ENCODE assay signal across 9 cellular contexts in genomic region chr2:169452080-169452479, GRCh38. TPM values are rescaled to one million over a fixed set of nuclear protein-coding genes. Genes with fewer than 3 reads are reported as not detected.
DNase-seq lines count a peak whose midpoint lies in the region; ATAC-seq and TF ChIP-seq lines count a peak whose summit lies in the region.
"Had no signal": no experiment of that assay in that cellular context is flagged by ENCODE, and none has a peak within 500 bp of the region (broad histone marks: within the 10 kb centered on the region; RNA-seq: fewer than 3 reads in every experiment).

No MANE protein-coding gene starts in this region.

- intact Hi-C loops in left ventricle myocardium inferior (cut with micrococcal nuclease) = no loop called here

- H3K79me2 ChIP-seq in DOHH2 (ENCODE audit: control insufficient read depth, low read length) = no peaks in the 10 kb centered on the region

- H3K9me3 Mint-ChIP-seq in T-helper 2 cell treated with Interferon-gamma antibody and Interleukin-4, amounts not matched to agents 5 μg/mL and 100 μg/mL, for 36 hours = no peaks in the 10 kb centered on the region

- H3K4me1 ChIP-seq in DOHH2 (ENCODE audit: control insufficient read depth, low read length) (no peaks in the 10 kb centered on the region), left ventricle myocardium inferior (no peaks in the 10 kb centered on the region)

- H3K9me3 ChIP-seq in DOHH2 (ENCODE audit: control insufficient read depth, insufficient read depth, low read length) (no peaks in the 10 kb centered on the region), left ventricle myocardium inferior (replicated peaks) (no peaks in the 10 kb centered on the region)
- H3K9me3 ChIP-seq: neutrophil had no signal

- H3F3A ChIP-seq in DOHH2 (ENCODE audit: control insufficient read depth, insufficient read depth) = no peaks in the 10 kb centered on the region

- H3K27me3 ChIP-seq in DOHH2 (ENCODE audit: control insufficient read depth, low read length) (no peaks in the 10 kb centered on the region), left ventricle myocardium inferior (ENCODE audit: low read depth) (peaks cover 12% of the 10 kb centered on the region)
- H3K27me3 ChIP-seq: neutrophil had no signal

- TF ChIP-seq CTCF in DOHH2 (IDR thresholded peaks at IDR 0.05; ENCODE audit: low read depth, low read length, poor library complexity, severe bottlenecking) (peak; percentile 46), LNCAP (IDR thresholded peaks at IDR 0.05) (peak; percentile 45), left ventricle myocardium inferior (IDR thresholded peaks at IDR 0.05; ENCODE audit: borderline replicate concordance) (peak; percentile 57)

- no peak for DNase-seq in left ventricle myocardium inferior
- DNase-seq in activated effector memory CD4-positive, alpha-beta T cell treated with Interleukin-2 at 50 U/mL for 16 hours = no peak
- no peak for DNase-seq in stimulated activated CD4-positive, alpha-beta T cell treated with anti-CD3 and anti-CD28 coated beads, Interleukin-2, amount 100 ng/mL, for 48 hours
- no peak for DNase-seq in T-helper 2 cell treated with Interferon-gamma antibody and Interleukin-4, amounts not matched to agents 5 μg/mL and 100 μg/mL, for 36 hours (ENCODE audit: low spot score)

- H3K36me3 ChIP-seq in DOHH2 (ENCODE audit: control insufficient read depth, low read length) = no peaks in the 10 kb centered on the region
- H3K36me3 ChIP-seq in left ventricle myocardium inferior = no peaks in the 10 kb centered on the region
- H3K36me3 ChIP-seq: neutrophil had no signal

- H3K27ac ChIP-seq in DOHH2 (ENCODE audit: low read depth, low read length) (no peak overlapping the region), left ventricle myocardium inferior (replicated peaks) (no peak overlapping the region)
- H3K27ac ChIP-seq: neutrophil had no signal

- H3K9me2 ChIP-seq in DOHH2 (replicated peaks; ENCODE audit: control insufficient read depth, low read length) = no peaks in the 10 kb centered on the region

- H3K4me1 Mint-ChIP-seq in T-helper 2 cell treated with Interferon-gamma antibody and Interleukin-4, amounts not matched to agents 5 μg/mL and 100 μg/mL, for 36 hours (ENCODE audit: low read depth) = no peaks in the 10 kb centered on the region

- H3K4me2 ChIP-seq in DOHH2 (ENCODE audit: low read length) = no peak overlapping the region

- ATAC-seq in SK-N-SH treated with all-trans-retinoic acid at 6 μM for 48 hours (peak; percentile 91), HG02885 (IDR thresholded peaks at IDR 0.05; ENCODE audit: poor library complexity, unreplicated experiment) (no peak)

- H3K4me3 ChIP-seq in DOHH2 (ENCODE audit: low read length) (no peak overlapping the region), left ventricle myocardium inferior (no peak overlapping the region)

- peaks cover 10% of the 10 kb centered on the region for H3K27me3 Mint-ChIP-seq in T-helper 2 cell treated with Interferon-gamma antibody and Interleukin-4, amounts not matched to agents 5 μg/mL and 100 μg/mL, for 36 hours (ENCODE audit: low read depth)

- no peak overlapping the region for H3K27ac Mint-ChIP-seq in T-helper 2 cell treated with Interferon-gamma antibody and Interleukin-4, amounts not matched to agents 5 μg/mL and 100 μg/mL, for 36 hours

- no peaks in the 10 kb centered on the region for H4K20me1 ChIP-seq in DOHH2 (ENCODE audit: control insufficient read depth, insufficient read depth, low read depth, low read length)

- H3K36me3 Mint-ChIP-seq in T-helper 2 cell treated with Interferon-gamma antibody and Interleukin-4, amounts not matched to agents 5 μg/mL and 100 μg/mL, for 36 hours (ENCODE audit: low read depth) = no peaks in the 10 kb centered on the region

- H3K4me3 Mint-ChIP-seq in T-helper 2 cell treated with Interferon-gamma antibody and Interleukin-4, amounts not matched to agents 5 μg/mL and 100 μg/mL, for 36 hours = no peak overlapping the region

TF ChIP-seq in SK-N-SH treated with all-trans-retinoic acid at 6 μM for 48 hours, 23 proteins besides CTCF, POLR2A, EP300 and RAD21:
- TF ChIP-seq ARNTL (CRISPR knock-in tag; IDR thresholded peaks at IDR 0.05; ENCODE audit: borderline replicate concordance, low read depth) = no peak
- TF ChIP-seq ZNF565 (CRISPR knock-in tag; conservative IDR thresholded peaks at IDR 0.05; ENCODE audit: low read depth) = no peak
- no peak for TF ChIP-seq ZNF70 (CRISPR knock-in tag; IDR thresholded peaks at IDR 0.05)
- no peak for TF ChIP-seq ZFP30 (CRISPR knock-in tag; IDR thresholded peaks at IDR 0.05)
- no peak for TF ChIP-seq CSRNP3 (CRISPR knock-in tag; IDR thresholded peaks at IDR 0.05)

RNA-seq across cellular contexts. Expression of gene BBS5, which starts 27.2 kb away (rescaled TPM):
- total RNA-seq in left ventricle myocardium inferior = 8.4 TPM

RNA-seq across cellular contexts. Expression of gene KLHL41, which starts 57.4 kb away (rescaled TPM):
- 163 TPM for total RNA-seq in left ventricle myocardium inferior
